1 cellular context compared by ENCODE assay signal in the genomic region with DNA sequence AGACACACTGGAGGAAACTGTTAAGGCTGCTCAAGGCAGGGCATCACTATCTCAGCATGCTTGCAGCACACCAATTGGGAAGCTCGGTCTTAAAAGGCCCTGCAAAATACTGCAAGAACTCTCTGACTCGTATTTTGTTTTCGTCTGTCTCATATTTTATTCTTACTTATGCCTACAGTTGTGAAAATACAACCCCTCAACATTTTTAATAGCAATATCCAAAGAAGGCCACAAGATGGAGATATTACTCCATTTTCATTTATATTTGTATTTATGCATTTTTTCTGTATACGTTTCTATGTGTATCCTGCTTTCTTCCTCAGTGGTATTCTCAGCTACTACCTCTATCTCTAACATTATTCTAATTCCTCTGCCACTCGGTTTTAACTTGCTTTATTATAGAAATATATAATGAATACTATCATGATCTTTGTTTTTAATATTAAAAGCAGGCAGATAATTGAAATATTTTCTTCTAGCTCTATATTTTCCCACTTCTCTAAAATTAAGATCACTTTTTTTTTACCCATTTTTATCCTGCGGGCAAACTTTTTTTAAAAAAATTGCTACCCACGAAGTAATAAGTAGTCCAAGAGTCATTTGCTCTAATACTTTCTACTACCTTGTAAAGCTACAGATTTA.
TF ChIP-seq lines count a peak whose summit lies in the region.

No MANE protein-coding gene starts in this region.

TF ChIP-seq in IMR-90, 13 proteins besides CTCF, POLR2A, EP300 and RAD21 (continued from another document):
- TF ChIP-seq, protein P1, sequence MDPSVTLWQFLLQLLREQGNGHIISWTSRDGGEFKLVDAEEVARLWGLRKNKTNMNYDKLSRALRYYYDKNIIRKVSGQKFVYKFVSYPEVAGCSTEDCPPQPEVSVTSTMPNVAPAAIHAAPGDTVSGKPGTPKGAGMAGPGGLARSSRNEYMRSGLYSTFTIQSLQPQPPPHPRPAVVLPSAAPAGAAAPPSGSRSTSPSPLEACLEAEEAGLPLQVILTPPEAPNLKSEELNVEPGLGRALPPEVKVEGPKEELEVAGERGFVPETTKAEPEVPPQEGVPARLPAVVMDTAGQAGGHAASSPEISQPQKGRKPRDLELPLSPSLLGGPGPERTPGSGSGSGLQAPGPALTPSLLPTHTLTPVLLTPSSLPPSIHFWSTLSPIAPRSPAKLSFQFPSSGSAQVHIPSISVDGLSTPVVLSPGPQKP (IDR thresholded peaks at IDR 0.05; ENCODE audit: borderline replicate concordance, low read depth, low read length): no peak
- TF ChIP-seq NFE2L2 (IDR thresholded peaks at IDR 0.05; ENCODE audit: low read depth, low read length): no peak
